ENCODE assay signal across 2 cellular contexts in genomic region chr17:82193520-82194236, GRCh38.
A peak's percentile ranks its signal among the peaks of the same experiment; 100 is the strongest.
TF ChIP-seq lines count a peak whose summit lies in the region.

No MANE protein-coding gene starts in this region.

TF ChIP-seq in A549, 52 proteins besides CTCF, POLR2A, EP300 and RAD21:
- no peak for TF ChIP-seq POLR2AphosphoS2 (conservative IDR thresholded peaks at IDR 0.05; ENCODE audit: low read length)
- TF ChIP-seq BCL3 (IDR thresholded peaks at IDR 0.05) = no peak
- TF ChIP-seq PHF8 (IDR thresholded peaks at IDR 0.05; ENCODE audit: borderline replicate concordance, low read depth) = no peak
- no peak for TF ChIP-seq HES2 (IDR thresholded peaks at IDR 0.05)
- TF ChIP-seq BHLHE40 (IDR thresholded peaks at IDR 0.05; ENCODE audit: low read depth, low read length) = no peak
- no peak for TF ChIP-seq E2F6 (IDR thresholded peaks at IDR 0.05; ENCODE audit: borderline replicate concordance, low read depth)
- TF ChIP-seq CHD4 (IDR thresholded peaks at IDR 0.05; ENCODE audit: borderline replicate concordance) = no peak
- TF ChIP-seq CBX2 (IDR thresholded peaks at IDR 0.05; ENCODE audit: borderline replicate concordance, low read depth) = no peak
- TF ChIP-seq MAX (IDR thresholded peaks at IDR 0.05) = no peak
- TF ChIP-seq HOXB5 (CRISPR knock-in tag; IDR thresholded peaks at IDR 0.05) = no peak
- no peak for TF ChIP-seq ZNF302 (CRISPR knock-in tag; IDR thresholded peaks at IDR 0.05)
- no peak for TF ChIP-seq EHMT2 (IDR thresholded peaks at IDR 0.05; ENCODE audit: low read depth)
- TF ChIP-seq FOSL2 (IDR thresholded peaks at IDR 0.05) = no peak
- TF ChIP-seq FOSL2 (CRISPR knock-in tag; IDR thresholded peaks at IDR 0.05) = no peak
- no peak for TF ChIP-seq NPAS2 (CRISPR knock-in tag; IDR thresholded peaks at IDR 0.05; ENCODE audit: borderline replicate concordance)
- no peak for TF ChIP-seq CEBPB (IDR thresholded peaks at IDR 0.05)

TF ChIP-seq in K562, 482 proteins besides CTCF, POLR2A, EP300 and RAD21:
- TF ChIP-seq ZNF77 (CRISPR knock-in tag; IDR thresholded peaks at IDR 0.05) (no peak), SPI1 (IDR thresholded peaks at IDR 0.05; ENCODE audit: borderline replicate concordance, low read depth, low read length) (peak; percentile 49; the same call in 1 of the 2 replicates), E2F6 (IDR thresholded peaks at IDR 0.05; ENCODE audit: borderline replicate concordance in 1 of 2, extremely low read depth in 1 of 2, insufficient read depth in 1 of 2, insufficient read length in 1 of 2, low read depth in 1 of 2, low read length in 1 of 2, poor library complexity in 1 of 2, severe bottlenecking in 1 of 2) (no peak), TCF15 (CRISPR knock-in tag; IDR thresholded peaks at IDR 0.05) (no peak), JUN (IDR thresholded peaks at IDR 0.05; ENCODE audit: borderline replicate concordance, low read depth, low read length) (no peak), JUN (CRISPR knock-in tag; IDR thresholded peaks at IDR 0.05; ENCODE audit: borderline replicate concordance) (no peak), NR2C1 (IDR thresholded peaks at IDR 0.05) (no peak), NR2C1 (tag; IDR thresholded peaks at IDR 0.05) (no peak)
